10 cellular contexts compared by ENCODE assay signal in the genomic region with DNA sequence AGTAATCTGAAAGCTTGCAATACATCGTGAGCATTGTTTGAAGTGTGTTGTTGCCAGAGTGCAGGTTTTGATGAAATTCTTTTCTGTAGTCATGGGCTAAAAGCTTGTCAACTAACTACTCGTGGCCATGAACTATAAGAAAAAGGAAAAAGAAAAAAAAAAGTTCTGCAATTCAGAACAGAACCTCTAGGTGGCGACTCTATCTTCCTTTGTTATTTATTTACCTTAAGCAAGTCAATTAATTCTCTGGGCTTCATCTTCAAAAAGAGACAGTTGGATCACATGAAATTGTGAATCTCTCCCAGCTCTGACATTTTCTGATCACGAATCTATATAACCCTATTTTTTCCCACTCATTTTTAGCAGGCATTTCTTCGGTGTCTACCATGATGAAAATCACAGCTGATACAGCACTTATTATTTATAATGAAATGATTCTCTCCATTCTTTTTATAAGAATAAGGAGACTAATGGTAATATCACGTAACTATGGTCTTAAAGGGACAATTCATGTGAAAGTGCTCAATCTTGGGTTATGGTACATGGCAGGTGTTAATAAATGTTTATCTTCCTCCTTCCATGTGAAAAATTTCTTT. TPM values are rescaled to one million over a fixed set of nuclear protein-coding genes. Genes with fewer than 3 reads are reported as not detected.
DNase-seq lines count a peak whose midpoint lies in the region; TF ChIP-seq lines count a peak whose summit lies in the region.
"Had no signal": no experiment of that assay in that cellular context is flagged by ENCODE, and none has a peak within 500 bp of the region (broad histone marks: within the 10 kb centered on the region; RNA-seq: fewer than 3 reads in every experiment).

No MANE protein-coding gene starts in this region.

- no peaks in the 10 kb centered on the region for H3K9me3 Mint-ChIP-seq in nephron
- H3K9me3 Mint-ChIP-seq: IgD-negative memory B cell; naive thymus-derived CD4-positive, alpha-beta T cell had no signal

- intact Hi-C loops in posterior cingulate gyrus (cut with DNase I) = no loop called here

- no peak overlapping the region for H3K27ac ChIP-seq in HEK293 (ENCODE audit: extremely low read depth, low read depth, low read length)

- no peaks in the 10 kb centered on the region for H3K36me3 ChIP-seq in HEK293 (ENCODE audit: control insufficient read depth in 2 of 2, insufficient read depth in 1 of 2, low read length in 2 of 2)
- H3K36me3 ChIP-seq in MG63 = no peaks in the 10 kb centered on the region

- H3K27ac Mint-ChIP-seq in nephron = no peak overlapping the region
- H3K27ac Mint-ChIP-seq: IgD-negative memory B cell; naive thymus-derived CD4-positive, alpha-beta T cell had no signal

- H3K4me1 ChIP-seq in HEK293 (ENCODE audit: control insufficient read depth, insufficient read depth, low read length) = no peaks in the 10 kb centered on the region

- H3K4me3 ChIP-seq in HEK293 (ENCODE audit: low read depth, low read length) (no peak overlapping the region), cardiac fibroblast (replicated peaks in 1 of 2; ENCODE audit: low read depth in 2 of 2, low read length in 2 of 2) (no peak overlapping the region), MG63 (no peak overlapping the region)

- POLR2A ChIA-PET in HEK293 (lab: Yijun Ruan, JAX) = no interaction called here

- CTCF ChIA-PET in HEK293 (lab: Yijun Ruan, JAX) = interaction anchor here (0.6 to 2.1 kb wide), 35 partner anchors 9 to 1386 kb away, joined by 3 to 10 read pairs (median 4); no protein-coding TSS in a partner anchor

- no peaks in the 10 kb centered on the region for H3K27me3 Mint-ChIP-seq in nephron (ENCODE audit: low read depth)
- H3K27me3 Mint-ChIP-seq: IgD-negative memory B cell had no signal

- TF ChIP-seq CTCF in HEK293 (tag by site-specific recombination; IDR thresholded peaks at IDR 0.05) (no peak), cardiac fibroblast (IDR thresholded peaks at IDR 0.05; ENCODE audit: low read depth, low read length) (peak; percentile 52), nephron (IDR thresholded peaks at IDR 0.05; ENCODE audit: unreplicated experiment in 3 of 3) (peak; percentile 66 to 79 (median 70))

- no peak overlapping the region for H3K4me3 Mint-ChIP-seq in nephron
- H3K4me3 Mint-ChIP-seq: IgD-negative memory B cell; naive thymus-derived CD4-positive, alpha-beta T cell had no signal

- H3K9me3 ChIP-seq in HEK293 (ENCODE audit: control insufficient read depth, insufficient read depth, low read depth, low read length) (no peaks in the 10 kb centered on the region), MG63 (no peaks in the 10 kb centered on the region)

- H3K27me3 ChIP-seq in MG63 = no peaks in the 10 kb centered on the region

- DNase-seq in COLO829 (ENCODE audit: low spot score) (peak; percentile 28), NCI-H69 (lab: John Stamatoyannopoulos, UW) (peak; percentile 65), cardiac fibroblast (ENCODE audit: low read depth in 2 of 2) (peak; percentile 65 to 69), MG63 (no peak), posterior cingulate gyrus (no peak), foreskin melanocyte (no peak)

- H3K4me1 Mint-ChIP-seq in nephron = no peaks in the 10 kb centered on the region
- H3K4me1 Mint-ChIP-seq: IgD-negative memory B cell; naive thymus-derived CD4-positive, alpha-beta T cell had no signal

- H3K36me3 Mint-ChIP-seq in nephron (ENCODE audit: low read depth) = no peaks in the 10 kb centered on the region
- H3K36me3 Mint-ChIP-seq: IgD-negative memory B cell; naive thymus-derived CD4-positive, alpha-beta T cell had no signal

TF ChIP-seq in HEK293, 187 proteins besides CTCF, POLR2A, EP300 and RAD21:
- TF ChIP-seq ZNF777 (tag by site-specific recombination; IDR thresholded peaks at IDR 0.05; ENCODE audit: borderline replicate concordance) = no peak
- peak; percentile 43 for TF ChIP-seq ZNF654 (tag by site-specific recombination; IDR thresholded peaks at IDR 0.05; ENCODE audit: low read depth)

RNA-seq across cellular contexts. Expression of gene TMEM196, which starts 18.8 kb away (rescaled TPM):
- not detected in 2 replicates for total RNA-seq in MG63 (2014; rRNA removed; shearing (Covaris generic); ENCODE audit: low replicate concordance)
- total RNA-seq: naive thymus-derived CD4-positive, alpha-beta T cell had no signal

RNA-seq across cellular contexts. Expression of gene POLR1F, which starts 45.8 kb away (rescaled TPM):
- 18.2 and 20.4 TPM in 2 replicates for total RNA-seq in MG63 (2014; rRNA removed; shearing (Covaris generic); ENCODE audit: low replicate concordance)

Comparison
In these comparisons a context has a peak if more than half of its experiments do, and no peak if none do; other contexts are left out.
1. DNase-seq: peak in COLO829 (single experiment), NCI-H69 (single experiment) and cardiac fibroblast (2 of 2); none in MG63 (single experiment), posterior cingulate gyrus (0 of 10) and foreskin melanocyte (single experiment).